ENCODE assay signal across 8 cellular contexts in genomic region chr1:205591522-205592351, GRCh38. TPM values are rescaled to one million over a fixed set of nuclear protein-coding genes. Genes with fewer than 3 reads are reported as not detected.
DNase-seq lines count a peak whose midpoint lies in the region; ATAC-seq, FAIRE-seq and TF ChIP-seq lines count a peak whose summit lies in the region.

No MANE protein-coding gene starts in this region.

- H3K4me2 ChIP-seq in keratinocyte (ENCODE audit: control insufficient read depth, extremely low read depth, insufficient read depth, low read depth, low read length) = peak overlapping the region; percentile 81

- TF ChIP-seq CTCF in AG04450 (IDR thresholded peaks at IDR 0.05; ENCODE audit: low read depth, low read length) (peak; percentile 99), keratinocyte (optimal IDR thresholded peaks at IDR 0.05 in 1 of 3, IDR thresholded peaks at IDR 0.05 in 1 of 3, conservative IDR thresholded peaks at IDR 0.05 in 1 of 3; ENCODE audit: extremely low read depth in 1 of 3, insufficient read depth in 2 of 3, low read length in 3 of 3) (peak; percentile 95 to 99 (median 98))

- H3K27me3 ChIP-seq in AG04450 (ENCODE audit: control insufficient read depth, insufficient read depth, low read length) = no peaks in the 10 kb centered on the region
- H3K27me3 ChIP-seq in keratinocyte (ENCODE audit: control insufficient read depth, extremely low read depth, insufficient read depth, low read length) = no peaks in the 10 kb centered on the region

- peak overlapping the region; percentile 55 for H3K4me3 ChIP-seq in AG04450 (ENCODE audit: low read depth, low read length)
- peak overlapping the region in 2 of 3 experiments; percentile 25 to 35 for H3K4me3 ChIP-seq in keratinocyte (ENCODE audit: control insufficient read depth in 2 of 3, extremely low read depth in 1 of 3, insufficient read depth in 2 of 3, low read depth in 1 of 3, low read length in 3 of 3)

- peak; percentile 75 for FAIRE-seq in keratinocyte (lab: Jason Lieb, UNC)

- peaks cover 21% of the 10 kb centered on the region for H3K4me1 ChIP-seq in keratinocyte (ENCODE audit: control insufficient read depth, extremely low read depth, insufficient read depth, low read length)

- H3K9ac ChIP-seq in keratinocyte (ENCODE audit: control insufficient read depth, extremely low read depth, insufficient read depth, low read length) = peak overlapping the region; percentile 42

- peak; percentile 55 for ATAC-seq in GM18873 (IDR thresholded peaks at IDR 0.05; ENCODE audit: low FRiP score, unreplicated experiment)
- ATAC-seq in HG03175 (IDR thresholded peaks at IDR 0.05; ENCODE audit: unreplicated experiment) = peak; percentile 78

- no peaks in the 10 kb centered on the region for H4K20me1 ChIP-seq in keratinocyte (ENCODE audit: control insufficient read depth, extremely low read depth, insufficient read depth, low read length)

- dilution Hi-C loops in keratinocyte (cut with MboI; ENCODE audit: extremely low pct_ligation_motif_present, low sequenced_read_pairs) = no loop called here

- CTCF ChIA-PET in AG04450 (lab: Charles Lee) = interaction anchor here (0.6 to 9.5 kb wide), 29 partner anchors 8 to 516 kb away, joined by 3 to 489 read pairs (median 6); partner anchors contain the start of gene ELK4

- H3K27ac ChIP-seq in AG04450 (ENCODE audit: low read depth, low read length) = no peak overlapping the region
- H3K27ac ChIP-seq in caudate nucleus (ENCODE audit: low read depth, low read length) = peak overlapping the region; percentile 42
- H3K27ac ChIP-seq in keratinocyte (ENCODE audit: control insufficient read depth, insufficient read depth, low read length) = peak overlapping the region; percentile 30

- no peaks in the 10 kb centered on the region for H3K79me2 ChIP-seq in keratinocyte (ENCODE audit: control insufficient read depth, insufficient read depth, low read length)

- H3K36me3 ChIP-seq in keratinocyte (ENCODE audit: control insufficient read depth in 2 of 2, extremely low read depth in 1 of 2, insufficient read depth in 2 of 2, low read length in 2 of 2) = no peaks in the 10 kb centered on the region

- H3K9me3 ChIP-seq in AG04450 (ENCODE audit: control insufficient read depth, insufficient read depth, low read length) (no peaks in the 10 kb centered on the region), keratinocyte (ENCODE audit: control insufficient read depth, low read depth, low read length) (no peaks in the 10 kb centered on the region)

- no peak for DNase-seq in AG04450 (ENCODE audit: low read depth, low spot score)
- peak; percentile 88 for DNase-seq in NCI-H2227 treated with DMSO at 0.1 percent for 48 hours (lab: John Stamatoyannopoulos, UW)
- DNase-seq in activated CD4-positive, CD25-positive, alpha-beta regulatory T cell (lab: John Stamatoyannopoulos, UW) = peak; percentile 75 to 88 (median 82)
- DNase-seq in caudate nucleus (lab: John Stamatoyannopoulos, UW) = peak in 60 of 61 donors; percentile 39 to 95 (median 78)
- peak; percentile 90 for DNase-seq in keratinocyte (ENCODE audit: low read depth, low spot score)
- peak; percentile 75 to 88 for DNase-seq in stimulated activated CD4-positive, alpha-beta T cell treated with anti-CD3 and anti-CD28 coated beads, Interleukin-15, amount 100 ng/mL, for 1 hour (ENCODE audit: low read depth in 1 of 2, low spot score in 1 of 2)

- H2AFZ ChIP-seq in keratinocyte (ENCODE audit: control insufficient read depth, low read length) = peak overlapping the region; percentile 87

- no peaks in the 10 kb centered on the region for H3K9me1 ChIP-seq in keratinocyte (ENCODE audit: control insufficient read depth, extremely low read depth, insufficient read depth, low read length)

- POLR2A ChIA-PET in AG04450 (lab: Yijun Ruan, JAX) = interaction anchor here (0.8 to 1.5 kb wide), 6 partner anchors 39 to 67 kb away, joined by 4 to 7 read pairs (median 5); partner anchors contain the start of gene ELK4

RNA-seq across cellular contexts. Expression of gene ELK4, which starts 40.1 kb away (rescaled TPM):
- polyA plus RNA-seq in AG04450 (2011; rRNA removed) (8.3 and 8.6 TPM in 2 replicates), keratinocyte (4.5 to 8.6 TPM (median 7.3 TPM) in 3 replicates)
- polyA minus RNA-seq in AG04450 (2011; rRNA and poly(A)+ RNA removed) = 15.4 and 20.2 TPM in 2 replicates
- 15.3 TPM for polyA plus RNA-seq in keratinocyte (2011; ENCODE audit: low read depth)
- polyA plus RNA-seq in keratinocyte (2011; cell fraction: cytosol; rRNA removed) = 3.4 and 6.3 TPM in 2 replicates
- 8.8 and 10.4 TPM in 2 replicates for polyA plus RNA-seq in keratinocyte (2011; cell fraction: nucleus; rRNA removed)
- 7.4 TPM in 2 replicates for polyA plus RNA-seq in keratinocyte (2012; ENCODE audit: low replicate concordance)
- polyA minus RNA-seq in keratinocyte = 8.8 to 17.5 TPM (median 12.0 TPM) in 3 replicates
- polyA minus RNA-seq in keratinocyte (2011; cell fraction: cytosol; rRNA and poly(A)+ RNA removed) = 6.7 TPM
- polyA minus RNA-seq in keratinocyte (2011; cell fraction: nucleus; rRNA and poly(A)+ RNA removed) = 6.2 and 12.6 TPM in 2 replicates
